ENCODE assay signal across 25 cellular contexts in the genomic region with DNA sequence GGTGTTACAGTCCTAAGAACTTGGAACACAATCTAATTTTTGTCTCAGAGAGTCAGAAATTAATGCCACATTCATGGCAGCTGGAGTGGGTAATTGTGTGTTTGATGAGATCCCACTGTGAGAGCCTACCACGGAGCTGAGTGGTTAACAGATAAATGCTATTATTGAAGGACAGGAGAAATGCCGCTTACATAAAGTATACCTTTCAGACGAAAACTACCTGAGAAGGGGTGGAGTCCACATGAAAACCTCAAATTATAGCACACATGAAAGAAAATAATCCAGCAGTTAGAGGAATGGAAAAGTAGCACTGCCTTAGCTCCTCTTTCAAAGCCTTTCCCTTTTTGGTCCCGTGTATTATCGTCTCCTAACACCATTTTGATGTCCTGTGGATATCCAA.
"Had no signal": no experiment of that assay in that cellular context is flagged by ENCODE, and none has a peak within 500 bp of the region (broad histone marks: within the 10 kb centered on the region; RNA-seq: fewer than 3 reads in every experiment).

No MANE protein-coding gene starts in this region.

- H3K36me3 ChIP-seq: lower lobe of right lung, ovary, sigmoid colon, stomach, tibial artery had no signal

- H3K9me3 Mint-ChIP-seq: effector memory CD8-positive, alpha-beta T cell; immature natural killer cell; natural killer cell; stimulated activated effector memory CD8-positive, alpha-beta T cell treated with anti-CD3 and anti-CD28 coated beads, Interleukin-12 subunit alpha, Interleukin-12 subunit beta, amount 100 ng/mL, for 72 hours had no signal

- H3K27me3 ChIP-seq: ovary, sigmoid colon, stomach, testis, tibial artery had no signal

- FAIRE-seq: frontal cortex had no signal

- H3K27me3 Mint-ChIP-seq: effector memory CD8-positive, alpha-beta T cell; type B pancreatic cell had no signal

- H3K27ac Mint-ChIP-seq: effector memory CD8-positive, alpha-beta T cell; immature natural killer cell; natural killer cell; stimulated activated effector memory CD8-positive, alpha-beta T cell treated with anti-CD3 and anti-CD28 coated beads, Interleukin-12 subunit alpha, Interleukin-12 subunit beta, amount 100 ng/mL, for 72 hours; type B pancreatic cell had no signal

- H3K4me1 Mint-ChIP-seq: natural killer cell had no signal

- H3K4me3 ChIP-seq: coronary artery, lower lobe of right lung, ovary, psoas muscle, sigmoid colon, stomach, testis, tibial artery had no signal

- H3K4me3 Mint-ChIP-seq: effector memory CD8-positive, alpha-beta T cell; immature natural killer cell; natural killer cell; stimulated activated effector memory CD8-positive, alpha-beta T cell treated with anti-CD3 and anti-CD28 coated beads, Interleukin-12 subunit alpha, Interleukin-12 subunit beta, amount 100 ng/mL, for 72 hours; type B pancreatic cell had no signal

- H3K36me3 Mint-ChIP-seq: natural killer cell; stimulated activated effector memory CD8-positive, alpha-beta T cell treated with anti-CD3 and anti-CD28 coated beads, Interleukin-12 subunit alpha, Interleukin-12 subunit beta, amount 100 ng/mL, for 72 hours; type B pancreatic cell had no signal

- H3K4me1 ChIP-seq: lower lobe of right lung, psoas muscle, sigmoid colon, testis, tibial artery had no signal

- DNase-seq: dermis blood vessel endothelial cell; effector memory CD8-positive, alpha-beta T cell; hypothalamus; immature natural killer cell; islet precursor cell; kidney glomerular epithelial cell; left ventricle myocardium superior; lower lobe of right lung; natural killer cell; nucleus accumbens; ovary; posterior cingulate gyrus; psoas muscle; right cardiac atrium; sigmoid colon; stimulated activated CD4-positive, alpha-beta T cell treated with anti-CD3 and anti-CD28 coated beads, Interleukin-2, amount 100 ng/mL, for 24 hours; stimulated activated CD4-positive, alpha-beta T cell treated with anti-CD3 and anti-CD28 coated beads, Interleukin-4, amount 100 ng/mL, for 24 hours; stimulated activated naive CD4-positive, alpha-beta T cell treated with Interleukin-2 at 50 U/mL for 16 hours; stomach; testis; tibial artery had no signal

- H3K9me3 ChIP-seq: lower lobe of right lung, ovary, psoas muscle, sigmoid colon, stomach, testis, tibial artery had no signal

- ATAC-seq: effector memory CD8-positive, alpha-beta T cell; left ventricle myocardium superior; lower lobe of right lung; natural killer cell; psoas muscle; right cardiac atrium; stimulated activated effector memory CD8-positive, alpha-beta T cell treated with anti-CD3 and anti-CD28 coated beads, Interleukin-12 subunit alpha, Interleukin-12 subunit beta, amount 100 ng/mL, for 72 hours had no signal

- H3K27ac ChIP-seq: coronary artery, lower lobe of right lung, ovary, psoas muscle, sigmoid colon, stomach, testis, tibial artery had no signal
